Comparison of ENCODE assay signal across 17 cellular contexts in the genomic region with DNA sequence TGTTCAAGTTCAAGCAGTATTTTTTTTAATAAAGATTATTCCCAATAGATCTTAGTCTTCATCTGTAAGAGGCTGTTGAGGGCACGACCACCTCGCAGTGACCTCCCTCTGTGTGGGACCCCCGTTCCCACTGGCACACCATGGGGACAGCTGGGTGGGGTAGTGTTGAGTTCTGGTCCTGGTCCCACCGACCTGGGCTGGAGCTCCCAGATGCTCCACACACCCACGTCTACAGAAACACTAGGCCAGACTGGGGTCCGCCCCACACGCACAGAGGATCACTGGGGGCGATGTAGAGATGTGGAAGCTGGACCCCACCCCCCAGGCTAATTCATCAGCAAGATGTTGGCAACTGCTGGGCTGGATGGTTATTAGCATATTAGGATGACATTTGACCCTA.
DNase-seq lines count a peak whose midpoint lies in the region; TF ChIP-seq lines count a peak whose summit lies in the region.
"Had no signal": no experiment of that assay in that cellular context is flagged by ENCODE, and none has a peak within 500 bp of the region (broad histone marks: within the 10 kb centered on the region; RNA-seq: fewer than 3 reads in every experiment).

No MANE protein-coding gene starts in this region.

- DNase-seq in chondrocyte (ENCODE audit: low spot score) (peak; percentile 72), islet precursor cell (peak; percentile 28), spleen (peak; percentile 47), immature natural killer cell (no peak), activated gamma-delta T cell (lab: John Stamatoyannopoulos, UW) (no peak), NCI-H187 (lab: John Stamatoyannopoulos, UW) (no peak)
- DNase-seq: C1 segment of cervical spinal cord; CD4-positive, alpha-beta memory T cell; COR-L47; DMS 273 treated with DMSO at 0.1 percent for 48 hours; DMS79; EL; GDM1; HFFc6 had no signal

- H3K4me3 Mint-ChIP-seq in chondrocyte (ENCODE audit: unreplicated experiment): no peak overlapping the region
- H3K4me3 Mint-ChIP-seq in immature natural killer cell: no peak overlapping the region
- H3K4me3 Mint-ChIP-seq: CD4-positive, alpha-beta memory T cell; GM23338; HFFc6 had no signal

- H3K4me1 ChIP-seq in spleen: no peaks in the 10 kb centered on the region
- H3K4me1 ChIP-seq: HAP-1 had no signal

- H3K27ac Mint-ChIP-seq in chondrocyte (ENCODE audit: unreplicated experiment) (no peak overlapping the region), immature natural killer cell (no peak overlapping the region)
- H3K27ac Mint-ChIP-seq: CD4-positive, alpha-beta memory T cell; GM23338; HFFc6 had no signal

- H3K36me3 ChIP-seq in spleen: no peaks in the 10 kb centered on the region
- H3K36me3 ChIP-seq: HAP-1 had no signal

- peaks cover 0 to 25% (median 2%) of the 10 kb centered on the region in 7 donors for H3K27me3 ChIP-seq in spleen (replicated peaks in 1 of 7)

- H3K4me1 Mint-ChIP-seq in chondrocyte (ENCODE audit: low read depth) (no peaks in the 10 kb centered on the region), immature natural killer cell (no peaks in the 10 kb centered on the region)
- H3K4me1 Mint-ChIP-seq: GM23338 had no signal

- no peak overlapping the region for H3K4me3 ChIP-seq in spleen
- H3K4me3 ChIP-seq: GM12878, GM23338, HAP-1 had no signal

- no peaks in the 10 kb centered on the region for H3K36me3 Mint-ChIP-seq in chondrocyte (ENCODE audit: low read depth)
- no peaks in the 10 kb centered on the region for H3K36me3 Mint-ChIP-seq in immature natural killer cell
- H3K36me3 Mint-ChIP-seq: CD4-positive, alpha-beta memory T cell had no signal

- TF ChIP-seq POLR2A in spleen (IDR thresholded peaks at IDR 0.05): no peak

- intact Hi-C loops in spleen (cut with DNase I; ENCODE audit: low total_unique reads): no loop called here

- H3K27me3 Mint-ChIP-seq in chondrocyte (ENCODE audit: low read depth) (peaks cover 1% of the 10 kb centered on the region), immature natural killer cell (ENCODE audit: low read depth in 3 of 3) (peaks cover 3 to 14% (median 3%) of the 10 kb centered on the region in 3 donors)

- no peak for TF ChIP-seq CTCF in chondrocyte (IDR thresholded peaks at IDR 0.05)
- no peak for TF ChIP-seq CTCF in spleen (IDR thresholded peaks at IDR 0.05 in 8 of 11, conservative IDR thresholded peaks at IDR 0.05 in 3 of 11)

- H3K9me3 Mint-ChIP-seq in chondrocyte (ENCODE audit: low read depth) (peaks cover 11% of the 10 kb centered on the region), immature natural killer cell (peaks cover 0 to 4% (median under 1%) of the 10 kb centered on the region in 6 donors)

- H3K9me3 ChIP-seq in spleen: peaks cover 0 to 10% (median 2%) of the 10 kb centered on the region in 8 donors
- H3K9me3 ChIP-seq: HAP-1 had no signal

- WGBS in spleen, 5 donors: 85 to 90% (median 88%) methylated on average over 7 to 8 of the region's 8 CpGs

- no peak overlapping the region for H3K27ac ChIP-seq in spleen

Comparison
In these comparisons a context has a peak if more than half of its experiments do, and no peak if none do; other contexts are left out.
1. DNase-seq: peak in chondrocyte (single experiment), islet precursor cell (single experiment) and spleen (single experiment); none in immature natural killer cell (0 of 3), activated gamma-delta T cell (single experiment) and NCI-H187 (0 of 2).